In genomic region chr3:39051649-39052557, GRCh38 we compare ENCODE assay signal across 8 cellular contexts. TPM values are rescaled to one million over a fixed set of nuclear protein-coding genes. Genes with fewer than 3 reads are reported as not detected.
DNase-seq lines count a peak whose midpoint lies in the region; ATAC-seq and TF ChIP-seq lines count a peak whose summit lies in the region.

Gene SCN11A (minus strand): TSS chr3:39051944. CDS start chr3:38950362, 101,582 bp downstream.
Gene WDR48 (plus strand): TSS chr3:39052016. CDS start chr3:39052026, 10 bp downstream.

- H4K20me1 ChIP-seq in BLaER1: peaks cover 41% of the 10 kb centered on the region

- intact Hi-C loops in activated CD4-positive, alpha-beta T cell treated with anti-CD3 and anti-CD28 coated beads, Interleukin-2, amount 10 ng/mL, durations not matched to agents 24 days and 14 days (cut with micrococcal nuclease): loop anchor here (1.0 to 5.0 kb wide), 3 partner anchors 55 to 354 kb away; partner anchors contain the start of genes GORASP1, RPSA, SLC25A38 and TTC21A
- intact Hi-C loops in left colon (cut with DNase I, micrococcal nuclease): no loop called here

- no peaks in the 10 kb centered on the region for H3K27me3 ChIP-seq in BLaER1

- no peak for TF ChIP-seq CTCF in coronary artery (IDR thresholded peaks at IDR 0.05)

- ATAC-seq in GM19324 (IDR thresholded peaks at IDR 0.05; ENCODE audit: low FRiP score, unreplicated experiment) (peak; percentile 96), HG03460 (IDR thresholded peaks at IDR 0.05; ENCODE audit: unreplicated experiment) (peak; percentile 98), left colon (peak; percentile 97)

- H3K36me3 ChIP-seq in BLaER1: no peaks in the 10 kb centered on the region

- H3K4me1 ChIP-seq in BLaER1: peaks cover 24% of the 10 kb centered on the region

- H3K9me3 ChIP-seq in BLaER1: no peaks in the 10 kb centered on the region

- peaks cover 5% of the 10 kb centered on the region for H3K36me3 Mint-ChIP-seq in activated CD4-positive, alpha-beta T cell treated with anti-CD3 and anti-CD28 coated beads, Interleukin-2, amount 10 ng/mL, durations not matched to agents 24 days and 14 days (ENCODE audit: low read depth)

- peak within 1 kb of the TSS; percentile 92 for H3K4me3 Mint-ChIP-seq in activated CD4-positive, alpha-beta T cell treated with anti-CD3 and anti-CD28 coated beads, Interleukin-2, amount 10 ng/mL, durations not matched to agents 24 days and 14 days

- H3K27ac Mint-ChIP-seq in activated CD4-positive, alpha-beta T cell treated with anti-CD3 and anti-CD28 coated beads, Interleukin-2, amount 10 ng/mL, durations not matched to agents 24 days and 14 days: peak within 1 kb of the TSS; percentile 96

- peak within 1 kb of the TSS; percentile 92 for H3K4me2 ChIP-seq in BLaER1

- peak within 1 kb of the TSS; percentile 88 for H3K9ac ChIP-seq in BLaER1

- H3K27me3 Mint-ChIP-seq in activated CD4-positive, alpha-beta T cell treated with anti-CD3 and anti-CD28 coated beads, Interleukin-2, amount 10 ng/mL, durations not matched to agents 24 days and 14 days: peaks cover 2% of the 10 kb centered on the region

- peak; percentile 30 for DNase-seq in NCI-H524 treated with DMSO at 0.1 percent for 48 hours (lab: John Stamatoyannopoulos, UW)
- DNase-seq in activated CD4-positive, alpha-beta T cell treated with anti-CD3 and anti-CD28 coated beads, Interleukin-2, amount 10 ng/mL, durations not matched to agents 24 days and 14 days: peak; percentile 98
- DNase-seq in coronary artery (ENCODE audit: low spot score): peak; percentile 92
- DNase-seq in left colon: peak; percentile 96 to 97
- DNase-seq in stimulated activated CD4-positive, alpha-beta T cell treated with anti-CD3 and anti-CD28 coated beads, Interleukin-1b, Interleukin-23, amount 100 ng/mL, for 4 hours (ENCODE audit: low read depth in 2 of 2): peak; percentile 79 to 81

- peak within 1 kb of the TSS; percentile 88 for H3K4me3 ChIP-seq in BLaER1
- peak within 1 kb of the TSS; percentile 97 for H3K4me3 ChIP-seq in coronary artery

- H3K27ac ChIP-seq in BLaER1: peak within 1 kb of the TSS; percentile 91
- H3K27ac ChIP-seq in coronary artery: peak within 1 kb of the TSS; percentile 73 to 95

- peaks cover 5% of the 10 kb centered on the region for H3K9me3 Mint-ChIP-seq in activated CD4-positive, alpha-beta T cell treated with anti-CD3 and anti-CD28 coated beads, Interleukin-2, amount 10 ng/mL, durations not matched to agents 24 days and 14 days

- peaks cover 22% of the 10 kb centered on the region for H3K4me1 Mint-ChIP-seq in activated CD4-positive, alpha-beta T cell treated with anti-CD3 and anti-CD28 coated beads, Interleukin-2, amount 10 ng/mL, durations not matched to agents 24 days and 14 days

RNA-seq across cellular contexts. Expression of gene SCN11A, which starts in this region (rescaled TPM):
- not detected in 2 replicates for total RNA-seq in activated CD4-positive, alpha-beta T cell treated with anti-CD3 and anti-CD28 coated beads, Interleukin-2, amount 10 ng/mL, durations not matched to agents 24 days and 14 days
- under 1 TPM; 0.12 to 0.61 TPM for total RNA-seq in left colon

RNA-seq across cellular contexts. Expression of gene WDR48, which starts in this region (rescaled TPM):
- total RNA-seq in activated CD4-positive, alpha-beta T cell treated with anti-CD3 and anti-CD28 coated beads, Interleukin-2, amount 10 ng/mL, durations not matched to agents 24 days and 14 days: 35.4 and 40.5 TPM in 2 replicates
- 10 to 100 TPM; 21.6 to 32.9 TPM for total RNA-seq in left colon

Comparison
In these comparisons a context has a peak if more than half of its experiments do, and no peak if none do; other contexts are left out.
1. Peak in every context shown above with its lines: DNase-seq, ATAC-seq, H3K4me3 ChIP-seq and H3K27ac ChIP-seq.
2. DNase-seq: peak in every context shown above with its lines; median percentile 98 in activated CD4-positive, alpha-beta T cell treated with anti-CD3 and anti-CD28 coated beads, Interleukin-2, amount 10 ng/mL, durations not matched to agents 24 days and 14 days; 96 in left colon; 92 in coronary artery; 80 in stimulated activated CD4-positive, alpha-beta T cell treated with anti-CD3 and anti-CD28 coated beads, Interleukin-1b, Interleukin-23, amount 100 ng/mL, for 4 hours; 30 in NCI-H524 treated with DMSO at 0.1 percent for 48 hours.